18 cellular contexts compared by ENCODE assay signal in genomic region chr4:1624519-1624910, GRCh38. TPM values are rescaled to one million over a fixed set of nuclear protein-coding genes. Genes with fewer than 3 reads are reported as not detected.
DNase-seq lines count a peak whose midpoint lies in the region; ATAC-seq, FAIRE-seq and TF ChIP-seq lines count a peak whose summit lies in the region.
"Had no signal": no experiment of that assay in that cellular context is flagged by ENCODE, and none has a peak within 500 bp of the region (broad histone marks: within the 10 kb centered on the region; RNA-seq: fewer than 3 reads in every experiment).

No MANE protein-coding gene starts in this region.

- H3K27ac ChIP-seq in CD4-positive, CD25-positive, alpha-beta regulatory T cell (ENCODE audit: insufficient read depth, low read length, poor library complexity, severe bottlenecking), result no peak overlapping the region
- H3K27ac ChIP-seq in K562 (ENCODE audit: extremely low read depth, low read depth, low read length) (no peak overlapping the region), spleen (no peak overlapping the region), gastrocnemius medialis (no peak overlapping the region)
- H3K27ac ChIP-seq: GM23248 had no signal

- 72% methylated on average over 12 of the region's 12 CpGs for WGBS in K562 (ENCODE audit: insufficient coverage, low coverage, missing lambda C conversion rate)
- WGBS in spleen, 5 donors, result 88 to 99% (median 96%) methylated on average over 4 to 12 of the region's 12 CpGs

- no TSS peak for BruUV-seq in K562 (replicated peaks; lab: Mats Ljungman, UMichigan)

- no peak for TF ChIP-seq EP300 in K562 (IDR thresholded peaks at IDR 0.05; ENCODE audit: low read length)

- TF ChIP-seq RAD21 in K562 (CRISPR knock-in tag; conservative IDR thresholded peaks at IDR 0.05 in 1 of 2, IDR thresholded peaks at IDR 0.05 in 1 of 2), result no peak

- H3K36me3 ChIP-seq in CD4-positive, CD25-positive, alpha-beta regulatory T cell (ENCODE audit: control insufficient read depth, insufficient read depth, low read length), result no peaks in the 10 kb centered on the region
- H3K36me3 ChIP-seq in K562 (ENCODE audit: control insufficient read depth, insufficient read depth, low read length) (no peaks in the 10 kb centered on the region), spleen (no peaks in the 10 kb centered on the region), gastrocnemius medialis (no peaks in the 10 kb centered on the region)

- H3K4me1 Mint-ChIP-seq in CD4-positive, CD25-positive, alpha-beta regulatory T cell, result peaks cover 0 to 11% (median 2%) of the 10 kb centered on the region in 4 donors
- H3K4me1 Mint-ChIP-seq in activated naive CD8-positive, alpha-beta T cell treated with anti-CD3 and anti-CD28 coated beads, Interleukin-2, amount 50 U/mL, for 24 hours, result no peaks in the 10 kb centered on the region
- H3K4me1 Mint-ChIP-seq: CD14-positive monocyte, H9 had no signal

- no peak overlapping the region for H3K9ac ChIP-seq in K562 (ENCODE audit: insufficient read depth in 1 of 2, low read depth in 2 of 2, low read length in 2 of 2)
- H3K9ac ChIP-seq: GM23248 had no signal

- H4K20me1 ChIP-seq in K562 (replicated peaks; ENCODE audit: control insufficient read depth, insufficient read depth, low read length), result 0 out of 2 replicates have a peak, but pooled peaks cover 8% of the 10 kb centered on the region

- no peak overlapping the region for H3K4me3 Mint-ChIP-seq in CD4-positive, CD25-positive, alpha-beta regulatory T cell
- H3K4me3 Mint-ChIP-seq in activated naive CD8-positive, alpha-beta T cell treated with anti-CD3 and anti-CD28 coated beads, Interleukin-2, amount 50 U/mL, for 24 hours, result no peak overlapping the region
- H3K4me3 Mint-ChIP-seq: CD14-positive monocyte; CD4-positive, alpha-beta memory T cell; H9; HFFc6 had no signal

- H3K4me1 ChIP-seq in CD4-positive, CD25-positive, alpha-beta regulatory T cell (ENCODE audit: control insufficient read depth, insufficient read depth, low read length, poor library complexity, severe bottlenecking), result peaks cover 9% of the 10 kb centered on the region
- H3K4me1 ChIP-seq in K562 (replicated peaks in 1 of 2; ENCODE audit: control insufficient read depth in 2 of 2, insufficient read depth in 2 of 2, low read length in 2 of 2), result peaks cover 0 to 29% of the 10 kb centered on the region in 2 experiments; a peak in 2 of 5 replicates
- peaks cover 0 to 8% (median 5%) of the 10 kb centered on the region in 6 donors for H3K4me1 ChIP-seq in spleen
- H3K4me1 ChIP-seq in gastrocnemius medialis, result no peaks in the 10 kb centered on the region

- no peak for FAIRE-seq in K562 (lab: Jason Lieb, UNC)
- FAIRE-seq: GM12892, H1 had no signal

- no peak for ATAC-seq in CD4-positive, CD25-positive, alpha-beta regulatory T cell (ENCODE audit: low read depth in 2 of 2)
- ATAC-seq in K562 (no peak), gastrocnemius medialis (no peak)
- no peak for ATAC-seq in activated naive CD8-positive, alpha-beta T cell treated with anti-CD3 and anti-CD28 coated beads, Interleukin-2, amount 50 U/mL, for 24 hours

- H3K36me3 Mint-ChIP-seq in CD4-positive, CD25-positive, alpha-beta regulatory T cell, result no peaks in the 10 kb centered on the region
- H3K36me3 Mint-ChIP-seq in activated naive CD8-positive, alpha-beta T cell treated with anti-CD3 and anti-CD28 coated beads, Interleukin-2, amount 50 U/mL, for 24 hours (ENCODE audit: low read depth), result no peaks in the 10 kb centered on the region
- H3K36me3 Mint-ChIP-seq: CD14-positive monocyte; CD4-positive, alpha-beta memory T cell had no signal

- H3K9me3 Mint-ChIP-seq in CD4-positive, CD25-positive, alpha-beta regulatory T cell, result no peaks in the 10 kb centered on the region
- no peaks in the 10 kb centered on the region for H3K9me3 Mint-ChIP-seq in activated naive CD8-positive, alpha-beta T cell treated with anti-CD3 and anti-CD28 coated beads, Interleukin-2, amount 50 U/mL, for 24 hours
- H3K9me3 Mint-ChIP-seq: CD4-positive, alpha-beta memory T cell had no signal

- H3K9me3 ChIP-seq in CD4-positive, CD25-positive, alpha-beta regulatory T cell (ENCODE audit: control insufficient read depth in 2 of 2, low read length in 2 of 2), result no peaks in the 10 kb centered on the region
- H3K9me3 ChIP-seq in K562 (replicated peaks; ENCODE audit: control insufficient read depth, insufficient read depth, low read depth, low read length) (no peaks in the 10 kb centered on the region; the same call in 1 of the 2 replicates), spleen (peaks cover 0 to 3% (median 0%) of the 10 kb centered on the region in 8 donors), gastrocnemius medialis (no peaks in the 10 kb centered on the region)

- in situ Hi-C loops in K562 (cut with MboI), result loop anchor here (10.0 kb wide), 1 partner anchor 490 kb away; no protein-coding TSS in a partner anchor
- in situ Hi-C loops in gastrocnemius medialis (cut with MboI; ENCODE audit: low sequenced_read_pairs in 4 of 4), result no loop called here

- no peak overlapping the region for H2AFZ ChIP-seq in K562 (ENCODE audit: low read depth, low read length)
- H2AFZ ChIP-seq: GM23248 had no signal

- no peaks in the 10 kb centered on the region for H3K27me3 ChIP-seq in CD4-positive, CD25-positive, alpha-beta regulatory T cell (ENCODE audit: control insufficient read depth, insufficient read depth, low read length)
- H3K27me3 ChIP-seq in K562 (ENCODE audit: control insufficient read depth in 2 of 2, insufficient read depth in 2 of 2, low read length in 2 of 2), result peaks cover 20 to 34% of the 10 kb centered on the region in 2 experiments
- H3K27me3 ChIP-seq in spleen (replicated peaks in 1 of 7), result no peaks in the 10 kb centered on the region
- no peaks in the 10 kb centered on the region for H3K27me3 ChIP-seq in gastrocnemius medialis

- H3K4me3 ChIP-seq in CD4-positive, CD25-positive, alpha-beta regulatory T cell (ENCODE audit: low read depth, low read length), result no peak overlapping the region
- H3K4me3 ChIP-seq in K562, result no peak overlapping the region
- no peak overlapping the region for H3K4me3 ChIP-seq in spleen
- H3K4me3 ChIP-seq in gastrocnemius medialis, result no peak overlapping the region
- H3K4me3 ChIP-seq: GM23248 had no signal

- CTCF ChIA-PET in K562 (lab: Yijun Ruan, JAX; ENCODE audit: low intra/inter-chr PET ratio), result no interaction called here

- no peaks in the 10 kb centered on the region for H3K9me1 ChIP-seq in K562 (ENCODE audit: control insufficient read depth, insufficient read depth, low read length)

- no peak for DNase-seq in CD4-positive, CD25-positive, alpha-beta regulatory T cell
- DNase-seq in K562 (ENCODE audit: extremely low read depth in 1 of 4, low spot score in 3 of 4) (no peak), spleen (peak; percentile 60), NCI-H146 treated with DMSO at 0.1 percent for 48 hours (lab: John Stamatoyannopoulos, UW; ENCODE audit: unreplicated experiment) (no peak), gastrocnemius medialis (no peak)
- no peak for DNase-seq in activated naive CD8-positive, alpha-beta T cell treated with anti-CD3 and anti-CD28 coated beads, Interleukin-2, amount 50 U/mL, for 24 hours
- DNase-seq: Calu3, COR-L47, DMS53, DMS79 treated with DMSO at 0.1 percent for 48 hours, GF-D8, GM23248, H9, HFFc6 had no signal

- H3K4me2 ChIP-seq in K562 (ENCODE audit: insufficient read depth, low read length), result no peak overlapping the region

- TF ChIP-seq POLR2A in K562 (conservative IDR thresholded peaks at IDR 0.05), result no peak
- no peak for TF ChIP-seq POLR2A in spleen (IDR thresholded peaks at IDR 0.05)
- TF ChIP-seq POLR2A in gastrocnemius medialis (IDR thresholded peaks at IDR 0.05), result no peak

- TF ChIP-seq CTCF in K562 (IDR thresholded peaks at IDR 0.05 in 2 of 3, conservative IDR thresholded peaks at IDR 0.05 in 1 of 3; ENCODE audit: insufficient read depth in 2 of 3, low read depth in 1 of 3, low read length in 3 of 3) (no peak), spleen (IDR thresholded peaks at IDR 0.05 in 8 of 11, conservative IDR thresholded peaks at IDR 0.05 in 3 of 11) (no peak), gastrocnemius medialis (IDR thresholded peaks at IDR 0.05 in 4 of 5, conservative IDR thresholded peaks at IDR 0.05 in 1 of 5) (no peak)

- POLR2A ChIA-PET in K562 (lab: Yijun Ruan, JAX), result no interaction called here

- intact Hi-C loops in K562 (cut with micrococcal nuclease) (no loop called here), spleen (cut with DNase I; ENCODE audit: low total_unique reads) (no loop called here), gastrocnemius medialis (cut with DNase I; ENCODE audit: low total_unique reads) (no loop called here)

- H3K79me2 ChIP-seq in K562 (ENCODE audit: control insufficient read depth, insufficient read depth, low read length), result no peaks in the 10 kb centered on the region

- H3K27ac Mint-ChIP-seq in CD4-positive, CD25-positive, alpha-beta regulatory T cell, result peak overlapping the region in 2 of 3 donors; percentile 62 to 74
- no peak overlapping the region for H3K27ac Mint-ChIP-seq in activated naive CD8-positive, alpha-beta T cell treated with anti-CD3 and anti-CD28 coated beads, Interleukin-2, amount 50 U/mL, for 24 hours
- H3K27ac Mint-ChIP-seq: CD14-positive monocyte, H9, HFFc6 had no signal

- H3K27me3 Mint-ChIP-seq in CD4-positive, CD25-positive, alpha-beta regulatory T cell, result no peaks in the 10 kb centered on the region
- H3K27me3 Mint-ChIP-seq in activated naive CD8-positive, alpha-beta T cell treated with anti-CD3 and anti-CD28 coated beads, Interleukin-2, amount 50 U/mL, for 24 hours, result no peaks in the 10 kb centered on the region
- H3K27me3 Mint-ChIP-seq: CD4-positive, alpha-beta memory T cell had no signal

RNA-seq across cellular contexts. Expression of gene FAM53A, which starts 59.6 kb away (rescaled TPM):
- total RNA-seq in CD4-positive, CD25-positive, alpha-beta regulatory T cell, result 1.8 TPM
- 1 to 10 TPM in 3 of 4 donors, under 1 TPM in 1; 0.76 to 3.6 (median 1.8) TPM for polyA plus RNA-seq in CD4-positive, CD25-positive, alpha-beta regulatory T cell
- total RNA-seq in K562 (2011; cell fraction: chromatin; rRNA removed; ENCODE audit: low replicate concordance), result 3.4 and 8.9 TPM in 2 replicates
- 2.8 and 3.7 TPM in 2 replicates for total RNA-seq in K562 (2011; cell fraction: nucleolus; rRNA removed)
- 2.1 and 2.4 TPM in 2 replicates for total RNA-seq in K562 (2011; cell fraction: nucleoplasm; rRNA removed)
- total RNA-seq in K562 (2014; rRNA removed) (1.8 and 2.6 TPM in 2 replicates), K562 (2014; rRNA removed; fragmentation: Illumina TruSeq; extraction: Trizol) (0.76 TPM in 1 of 2 replicates, not detected in the other), K562 (2015; rRNA removed; fragmentation: Illumina TruSeq; extraction: Trizol) (1.1 TPM in 2 replicates), K562 (2021) (1.6 and 2.0 TPM in 2 replicates), spleen (1 to 10 TPM in 6 of 7 donors, under 1 TPM in 1; 0.60 to 4.3 (median 1.9) TPM), gastrocnemius medialis (1 to 10 TPM; 1.8 to 5.2 (median 2.8) TPM)
- polyA plus RNA-seq in K562 (2011; rRNA removed) (0.53 and 1.3 TPM in 2 replicates), K562 (2014; fragmentation: Illumina TruSeq; extraction: Trizol) (0.62 and 1.4 TPM in 2 replicates), K562 (2014; fragmentation: Nextera tagmentation; extraction: Ambion mirVana) (not detected), K562 (2014; rRNA removed) (1.4 and 2.7 TPM in 2 replicates), spleen (1 to 10 TPM; 1.2 to 2.7 (median 2.4) TPM)
- 1.7 and 2.5 TPM in 2 replicates for polyA plus RNA-seq in K562 (2011; cell fraction: cytosol; rRNA removed)
- 1.9 and 2.9 TPM in 2 replicates for polyA plus RNA-seq in K562 (2011; cell fraction: nucleus; rRNA removed)
- polyA plus RNA-seq in K562 (2012), result 1.4 and 2.1 TPM in 2 replicates
- 0.45 and 1.1 TPM in 2 replicates for polyA minus RNA-seq in K562 (2011; rRNA and poly(A)+ RNA removed)
- 2.6 and 3.8 TPM in 2 replicates for polyA minus RNA-seq in K562 (2011; cell fraction: cytosol; rRNA and poly(A)+ RNA removed)
- polyA minus RNA-seq in K562 (2011; cell fraction: nucleus; rRNA and poly(A)+ RNA removed), result 1.00 and 1.8 TPM in 2 replicates
